ENCODE assay signal across 2 cellular contexts in the genomic region with DNA sequence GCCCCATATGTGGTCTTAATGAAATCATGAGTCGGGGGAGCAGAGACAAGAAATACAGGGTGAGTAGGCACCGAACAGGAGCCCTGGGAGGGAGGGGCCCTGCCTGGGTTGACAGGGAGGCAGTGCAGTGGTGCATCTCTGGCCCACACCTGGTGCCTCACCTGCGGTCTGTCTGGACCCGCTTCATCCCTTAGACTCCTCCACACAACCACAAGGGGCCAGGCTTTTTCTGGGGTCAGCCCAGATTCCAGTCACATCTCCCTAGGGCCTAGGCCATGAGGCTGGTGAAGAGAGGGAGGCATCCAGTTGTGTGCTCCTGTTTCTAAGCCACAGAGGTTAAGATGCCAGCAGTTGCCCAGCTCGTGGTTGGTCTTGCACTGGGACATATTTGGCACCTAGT.
TF ChIP-seq lines count a peak whose summit lies in the region.

No MANE protein-coding gene starts in this region.

TF ChIP-seq in GM23338, 12 proteins besides CTCF, POLR2A, EP300 and RAD21 (continues in another document):
- TF ChIP-seq ZNF462 (CRISPR knock-in tag; IDR thresholded peaks at IDR 0.05) (no peak), EZH2 (IDR thresholded peaks at IDR 0.05; ENCODE audit: low read depth, unreplicated experiment) (no peak), ZNF114 (CRISPR knock-in tag; IDR thresholded peaks at IDR 0.05) (no peak), ZNF331 (CRISPR knock-in tag; IDR thresholded peaks at IDR 0.05; ENCODE audit: low read depth) (no peak), POLR2AphosphoS5 (IDR thresholded peaks at IDR 0.05; ENCODE audit: low read depth) (no peak), CREB1 (CRISPR knock-in tag; IDR thresholded peaks at IDR 0.05; ENCODE audit: low read depth) (no peak), EZH2phosphoT487 (IDR thresholded peaks at IDR 0.05; ENCODE audit: unreplicated experiment) (no peak), JUNB (IDR thresholded peaks at IDR 0.05; ENCODE audit: unreplicated experiment) (no peak), NANOG (IDR thresholded peaks at IDR 0.05; ENCODE audit: borderline replicate concordance) (no peak), ETS1 (IDR thresholded peaks at IDR 0.05) (no peak), STAT1 (IDR thresholded peaks at IDR 0.05; ENCODE audit: unreplicated experiment) (no peak)

TF ChIP-seq in H1, 55 proteins besides CTCF, POLR2A, EP300 and RAD21:
- TF ChIP-seq ATF3 (IDR thresholded peaks at IDR 0.05; ENCODE audit: insufficient read depth, low read depth, low read length) (no peak), GABPA (IDR thresholded peaks at IDR 0.05; ENCODE audit: borderline replicate concordance, insufficient read depth, low read length) (no peak), TAF1 (IDR thresholded peaks at IDR 0.05; ENCODE audit: low read depth, low read length) (no peak), JUN (IDR thresholded peaks at IDR 0.05; ENCODE audit: low read depth, low read length) (no peak), KDM4A (IDR thresholded peaks at IDR 0.05; ENCODE audit: low read depth, low read length, severe bottlenecking) (no peak), TCF12 (IDR thresholded peaks at IDR 0.05; ENCODE audit: low read depth, low read length) (no peak), SP4 (IDR thresholded peaks at IDR 0.05; ENCODE audit: low read length) (no peak), TAF7 (optimal IDR thresholded peaks at IDR 0.05; ENCODE audit: borderline replicate concordance, low read depth, low read length) (no peak), CTBP2 (IDR thresholded peaks at IDR 0.05; ENCODE audit: borderline replicate concordance, insufficient read depth, insufficient read length, low read length) (no peak), NANOG (IDR thresholded peaks at IDR 0.05; ENCODE audit: insufficient read depth, low read depth, low read length, poor library complexity, severe bottlenecking) (no peak)
